26 cellular contexts compared by ENCODE assay signal in the genomic region with DNA sequence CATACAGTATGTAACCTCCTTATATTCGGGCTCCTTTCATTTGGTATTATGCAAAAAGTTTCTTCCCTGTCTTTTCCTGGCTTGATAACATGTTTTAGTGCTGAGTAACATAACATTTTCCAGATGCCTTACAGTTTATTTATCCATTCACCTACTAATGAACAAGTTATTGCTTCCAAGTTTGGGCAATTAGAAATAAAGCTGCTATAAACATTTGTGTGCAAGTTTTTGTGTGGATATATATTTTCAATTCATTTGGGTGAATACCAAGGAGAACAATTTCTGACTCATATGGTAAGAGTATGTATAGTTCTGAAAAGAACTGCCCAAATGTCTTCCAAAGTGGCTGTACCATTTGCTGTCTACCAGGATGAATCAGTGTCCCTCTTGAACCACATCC.
"Had no signal": no experiment of that assay in that cellular context is flagged by ENCODE, and none has a peak within 500 bp of the region (broad histone marks: within the 10 kb centered on the region; RNA-seq: fewer than 3 reads in every experiment).

No MANE protein-coding gene starts in this region.

- H3K4me3 ChIP-seq: left lung, lower lobe of right lung, ovary, right atrium auricular region, right lobe of liver, smooth muscle cell, testis, thyroid gland, upper lobe of right lung had no signal

- FAIRE-seq: islet of Langerhans, kidney, urothelium cell line had no signal

- H3K9me3 ChIP-seq: left lung, lower lobe of right lung, ovary, right atrium auricular region, right lobe of liver, testis, thyroid gland, upper lobe of right lung had no signal

- H3K27ac ChIP-seq: left lung, lower lobe of right lung, ovary, right atrium auricular region, right lobe of liver, testis, thyroid gland, upper lobe of right lung had no signal

- H3K27me3 ChIP-seq: left lung, ovary, right atrium auricular region, right lobe of liver, testis, thyroid gland, upper lobe of right lung had no signal

- H3K36me3 ChIP-seq: left lung, lower lobe of right lung, ovary, right atrium auricular region, right lobe of liver, thyroid gland, upper lobe of right lung had no signal

- H3K4me1 ChIP-seq: left lung, lower lobe of right lung, right atrium auricular region, right lobe of liver, testis, thyroid gland, upper lobe of right lung had no signal

- DNase-seq: hypothalamus; immature natural killer cell; kidney; left colon; left lung; lower lobe of right lung; mesendoderm; naive B cell; natural killer cell; nephron progenitor cell; ovary; right lobe of liver; stimulated activated CD4-positive, alpha-beta T cell treated with anti-CD3 and anti-CD28 coated beads, Interleukin-1b, Interleukin-23, amount 100 ng/mL, for 48 hours; stimulated activated CD4-positive, alpha-beta T cell treated with anti-CD3 and anti-CD28 coated beads, Interleukin-2, amount 100 ng/mL, for 48 hours; stimulated activated CD4-positive, alpha-beta T cell treated with anti-CD3 and anti-CD28 coated beads, Interleukin-4, amount 100 ng/mL, for 4 hours; stimulated activated CD8-positive, alpha-beta memory T cell treated with anti-CD3 and anti-CD28 coated beads, Interleukin-4, amount 100 ng/mL, for 48 hours; stimulated activated naive CD4-positive, alpha-beta T cell treated with Interleukin-2 at 50 U/mL for 16 hours; stimulated activated naive CD8-positive, alpha-beta T cell treated with anti-CD3 and anti-CD28 coated beads, Interleukin-15, amount 100 ng/mL, for 72 hours; testis; thyroid gland; trophoblast cell; upper lobe of right lung had no signal
